ENCODE assay signal across 8 cellular contexts in the genomic region with DNA sequence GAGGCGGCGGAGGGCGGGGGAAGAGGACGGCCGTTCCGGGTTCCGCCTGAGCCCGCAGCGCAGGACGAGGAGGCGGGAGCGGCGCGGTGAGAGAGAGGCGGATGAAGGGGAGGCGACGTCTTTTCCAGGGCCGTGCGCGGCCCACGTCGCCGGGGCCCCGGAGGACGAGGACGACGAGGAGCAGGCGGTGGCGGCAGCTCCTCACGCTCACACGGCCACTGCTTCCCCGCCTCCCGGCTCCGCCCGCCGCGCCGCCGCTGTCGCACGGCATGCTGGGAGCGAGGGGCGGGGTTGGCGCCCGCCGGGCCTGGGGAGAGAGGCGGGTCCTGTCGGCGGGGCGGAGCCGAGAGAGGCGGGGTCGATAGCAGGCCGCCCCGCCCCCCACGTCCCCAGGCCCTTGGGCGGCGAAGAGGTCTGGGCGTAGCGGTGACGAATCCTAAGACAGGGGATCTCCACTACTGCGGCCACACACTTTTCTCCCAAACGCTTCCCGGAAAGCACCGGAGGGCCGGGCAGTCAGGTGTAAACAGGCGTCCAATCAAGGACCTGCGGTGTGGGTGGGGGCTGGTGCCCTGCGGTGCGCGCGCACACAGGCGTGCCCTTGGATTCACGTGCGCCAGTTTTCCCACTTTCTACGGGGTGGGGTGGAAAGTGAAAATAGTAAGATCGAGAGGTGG. TPM values are rescaled to one million over a fixed set of nuclear protein-coding genes. Genes with fewer than 3 reads are reported as not detected.
DNase-seq lines count a peak whose midpoint lies in the region; ATAC-seq and TF ChIP-seq lines count a peak whose summit lies in the region.
"Not testable (repeated sequence)": the region's sequence is repeated elsewhere in the genome, so short reads cannot be mapped to it uniquely, and the experiment has no call there.

Gene SMG1, minus strand, starts transcription at position 220 of the 677 bp plus-strand sequence. CDS start 367 bp downstream, outside the sequence.

- H3K36me3 Mint-ChIP-seq in IgD-negative memory B cell, result not testable (repeated sequence)

- peak within 1 kb of the TSS; percentile 70 for H3K4me3 ChIP-seq in epithelial cell of esophagus (ENCODE audit: low read length)
- peak within 1 kb of the TSS; percentile 51 for H3K4me3 ChIP-seq in mononuclear cell (ENCODE audit: low read length)

- not testable (repeated sequence) for H3K27me3 Mint-ChIP-seq in IgD-negative memory B cell

- peaks cover 20 to 26% (median 24%) of the 10 kb centered on the region in 3 donors for H3K4me1 Mint-ChIP-seq in IgD-negative memory B cell

- peak; percentile 89 for DNase-seq in DMS153 (lab: John Stamatoyannopoulos, UW)
- peak; percentile 97 for DNase-seq in OCI-M1 (lab: John Stamatoyannopoulos, UW)
- peak; percentile 87 for DNase-seq in activated T-cell treated with anti-CD3 and anti-CD28 coated beads for 4 hours
- DNase-seq in epithelial cell of esophagus (ENCODE audit: low read depth), result peak; percentile 99
- peak; percentile 89 to 92 for DNase-seq in stimulated activated CD8-positive, alpha-beta memory T cell treated with anti-CD3 and anti-CD28 coated beads, Interleukin-2, amount 100 ng/mL, for 48 hours (ENCODE audit: low read depth in 2 of 2)

- H3K4me1 ChIP-seq in mononuclear cell (ENCODE audit: insufficient read depth, low read length), result peaks cover 23% of the 10 kb centered on the region

- not testable (repeated sequence) for H3K27me3 ChIP-seq in mononuclear cell (ENCODE audit: insufficient read depth, low read length)

- ATAC-seq in GM21576 (IDR thresholded peaks at IDR 0.05; ENCODE audit: unreplicated experiment), result peak; percentile 87

- H3K27ac Mint-ChIP-seq in IgD-negative memory B cell, result peak within 1 kb of the TSS; percentile 97 to 98 (median 98)

- TF ChIP-seq CTCF in epithelial cell of esophagus (IDR thresholded peaks at IDR 0.05; ENCODE audit: insufficient read depth, low read depth, low read length, missing control alignments), result not testable (repeated sequence)

- peak within 1 kb of the TSS; percentile 89 to 98 (median 94) for H3K4me3 Mint-ChIP-seq in IgD-negative memory B cell

- not testable (repeated sequence) for H3K9me3 Mint-ChIP-seq in IgD-negative memory B cell

- not testable (repeated sequence) for H3K9me3 ChIP-seq in mononuclear cell (ENCODE audit: low read depth, low read length)

RNA-seq across cellular contexts. Expression of gene SMG1, which starts in this region (rescaled TPM):
- polyA plus RNA-seq in IgD-negative memory B cell, result 17.2 TPM
- 192 TPM for total RNA-seq in mononuclear cell

Comparison
In these comparisons a context has a peak if more than half of its experiments do, and no peak if none do; other contexts are left out.
1. Peak in every context shown above with its lines: DNase-seq, ATAC-seq and H3K4me3 ChIP-seq.